ENCODE assay signal across 26 cellular contexts in genomic region chr13:27973956-27974662, GRCh38. TPM values are rescaled to one million over a fixed set of nuclear protein-coding genes. Genes with fewer than 3 reads are reported as not detected.
"Had no signal": no experiment of that assay in that cellular context is flagged by ENCODE, and none has a peak within 500 bp of the region (broad histone marks: within the 10 kb centered on the region; RNA-seq: fewer than 3 reads in every experiment).

No MANE protein-coding gene starts in this region.

- H3K27ac ChIP-seq: ascending aorta, gastroesophageal sphincter, heart right ventricle, neutrophil, sigmoid colon, spleen, WERI-Rb-1 had no signal

- H3K36me3 Mint-ChIP-seq: activated naive CD4-positive, alpha-beta T cell treated with anti-CD3 and anti-CD28 coated beads, Interleukin-2, amount 50 U/mL, for 24 hours; immature natural killer cell; memory B cell; naive thymus-derived CD8-positive, alpha-beta T cell; stimulated activated memory B cell treated with anti-CD40 and anti-IgM and Interleukin-4, amounts not matched to agents 10 μg/mL and 1 μg/mL and 100 μg/mL, for 72 hours had no signal

- DNase-seq: activated CD4-positive, alpha-beta T cell treated with anti-CD3 and anti-CD28 coated beads for 1 hour; activated CD4-positive, alpha-beta T cell treated with anti-CD3 and anti-CD28 coated beads, Interleukin-2, amount 50 U/mL, for 4 hours; activated gamma-delta T cell; activated T-cell treated with anti-CD3 and anti-CD28 coated beads, Interleukin-2, amount 50 U/mL, for 48 hours; cerebellar nuclear complex; cortex of kidney; heart right ventricle; immature natural killer cell; kidney glomerular epithelial cell; left ventricle myocardium superior; naive thymus-derived CD8-positive, alpha-beta T cell; sigmoid colon; spleen; stimulated activated CD4-positive, alpha-beta T cell treated with anti-CD3 and anti-CD28 coated beads, Interleukin-4, amount 100 ng/mL, for 4 hours; T-helper 17 cell; WERI-Rb-1 had no signal

- FAIRE-seq: endometrium had no signal

- H3K9me3 ChIP-seq: ascending aorta, gastroesophageal sphincter, heart right ventricle, neutrophil, sigmoid colon, spleen had no signal

- H3K4me1 Mint-ChIP-seq: immature natural killer cell had no signal

- H3K9me3 Mint-ChIP-seq: activated naive CD4-positive, alpha-beta T cell treated with anti-CD3 and anti-CD28 coated beads, Interleukin-2, amount 50 U/mL, for 24 hours; memory B cell; naive thymus-derived CD8-positive, alpha-beta T cell; stimulated activated memory B cell treated with anti-CD40 and anti-IgM and Interleukin-4, amounts not matched to agents 10 μg/mL and 1 μg/mL and 100 μg/mL, for 72 hours had no signal

- H3K4me3 Mint-ChIP-seq: activated naive CD4-positive, alpha-beta T cell treated with anti-CD3 and anti-CD28 coated beads, Interleukin-2, amount 50 U/mL, for 24 hours; immature natural killer cell; memory B cell; naive thymus-derived CD8-positive, alpha-beta T cell; stimulated activated memory B cell treated with anti-CD40 and anti-IgM and Interleukin-4, amounts not matched to agents 10 μg/mL and 1 μg/mL and 100 μg/mL, for 72 hours; T-helper 17 cell had no signal

- H3K36me3 ChIP-seq: ascending aorta, gastroesophageal sphincter, heart right ventricle, neutrophil, sigmoid colon, spleen, WERI-Rb-1 had no signal

- H3K4me3 ChIP-seq: ascending aorta, gastroesophageal sphincter, heart right ventricle, sigmoid colon, spleen had no signal

- H3K27ac Mint-ChIP-seq: activated naive CD4-positive, alpha-beta T cell treated with anti-CD3 and anti-CD28 coated beads, Interleukin-2, amount 50 U/mL, for 24 hours; immature natural killer cell; memory B cell; stimulated activated memory B cell treated with anti-CD40 and anti-IgM and Interleukin-4, amounts not matched to agents 10 μg/mL and 1 μg/mL and 100 μg/mL, for 72 hours; T-helper 17 cell had no signal

RNA-seq across cellular contexts. Expression of gene CDX2, which starts 5.0 kb away (rescaled TPM):
- total RNA-seq: ascending aorta; esophagus mucosa; gastroesophageal sphincter; heart right ventricle; left ventricle myocardium superior; naive thymus-derived CD8-positive, alpha-beta T cell; sigmoid colon; spleen; T-helper 17 cell; urinary bladder had no signal
- polyA plus RNA-seq: heart right ventricle; immature natural killer cell; naive thymus-derived CD8-positive, alpha-beta T cell; urinary bladder had no signal

RNA-seq across cellular contexts. Expression of gene URAD, which starts 14.4 kb away (rescaled TPM):
- total RNA-seq: ascending aorta; esophagus mucosa; gastroesophageal sphincter; heart right ventricle; left ventricle myocardium superior; mucosa of gallbladder; naive thymus-derived CD8-positive, alpha-beta T cell; sigmoid colon; T-helper 17 cell; urinary bladder had no signal
- polyA plus RNA-seq: immature natural killer cell; naive thymus-derived CD8-positive, alpha-beta T cell; urinary bladder had no signal

RNA-seq across cellular contexts. Expression of gene PDX1, which starts 54.3 kb away (rescaled TPM):
- total RNA-seq: ascending aorta; esophagus mucosa; gastroesophageal sphincter; heart right ventricle; left ventricle myocardium superior; naive thymus-derived CD8-positive, alpha-beta T cell; sigmoid colon; spleen; T-helper 17 cell; urinary bladder had no signal
- polyA plus RNA-seq: heart right ventricle; immature natural killer cell; naive thymus-derived CD8-positive, alpha-beta T cell; spleen; urinary bladder had no signal
